ENCODE assay signal across 1 cellular context in the genomic region with DNA sequence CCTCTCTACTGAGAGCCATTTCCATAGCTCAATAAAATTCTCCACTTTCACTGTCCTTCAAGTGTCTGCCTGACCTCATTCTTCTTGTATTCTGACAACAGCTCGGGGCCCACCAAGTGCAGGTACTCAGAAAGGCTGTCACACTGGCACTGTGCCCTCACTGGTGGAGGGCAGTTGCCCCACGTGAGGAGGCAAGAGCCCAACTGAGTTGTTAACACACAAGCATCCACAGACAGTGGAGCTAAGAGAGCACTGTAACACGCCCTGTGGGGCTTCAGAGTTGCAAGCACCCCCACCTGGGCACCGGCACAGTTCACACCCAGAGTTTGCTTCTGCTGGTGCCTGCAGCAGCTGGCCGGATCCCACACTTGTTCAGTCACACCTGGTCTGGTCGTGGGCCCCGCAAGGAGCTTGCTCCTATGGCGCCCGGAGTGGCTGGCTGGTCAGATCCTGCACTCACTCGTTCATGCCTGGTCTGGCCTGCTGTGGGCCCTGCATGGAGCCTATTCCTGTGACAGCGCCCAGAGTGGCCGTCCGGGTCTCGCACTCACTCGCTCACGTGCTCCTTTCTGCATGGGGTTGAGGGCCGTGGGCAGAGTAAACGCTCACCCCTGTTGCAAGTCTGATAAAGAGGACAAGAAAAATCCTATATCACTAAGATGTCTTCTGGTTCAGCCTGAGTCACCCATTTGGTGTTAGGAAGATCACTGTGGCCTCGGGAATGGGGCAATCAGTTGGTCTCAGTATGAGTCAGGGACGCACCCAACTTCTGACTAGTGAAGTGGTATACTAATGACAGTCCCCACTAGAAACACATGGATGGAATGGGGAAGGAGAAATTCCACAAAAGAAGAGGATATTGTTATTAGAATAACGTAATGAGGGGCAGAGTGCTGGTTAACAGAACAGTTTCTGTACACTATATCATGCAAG.
TF ChIP-seq lines count a peak whose summit lies in the region.

No MANE protein-coding gene starts in this region.

TF ChIP-seq in GM12878, 131 proteins besides CTCF, POLR2A, EP300 and RAD21 (continued from another document):
- TF ChIP-seq, protein P1, sequence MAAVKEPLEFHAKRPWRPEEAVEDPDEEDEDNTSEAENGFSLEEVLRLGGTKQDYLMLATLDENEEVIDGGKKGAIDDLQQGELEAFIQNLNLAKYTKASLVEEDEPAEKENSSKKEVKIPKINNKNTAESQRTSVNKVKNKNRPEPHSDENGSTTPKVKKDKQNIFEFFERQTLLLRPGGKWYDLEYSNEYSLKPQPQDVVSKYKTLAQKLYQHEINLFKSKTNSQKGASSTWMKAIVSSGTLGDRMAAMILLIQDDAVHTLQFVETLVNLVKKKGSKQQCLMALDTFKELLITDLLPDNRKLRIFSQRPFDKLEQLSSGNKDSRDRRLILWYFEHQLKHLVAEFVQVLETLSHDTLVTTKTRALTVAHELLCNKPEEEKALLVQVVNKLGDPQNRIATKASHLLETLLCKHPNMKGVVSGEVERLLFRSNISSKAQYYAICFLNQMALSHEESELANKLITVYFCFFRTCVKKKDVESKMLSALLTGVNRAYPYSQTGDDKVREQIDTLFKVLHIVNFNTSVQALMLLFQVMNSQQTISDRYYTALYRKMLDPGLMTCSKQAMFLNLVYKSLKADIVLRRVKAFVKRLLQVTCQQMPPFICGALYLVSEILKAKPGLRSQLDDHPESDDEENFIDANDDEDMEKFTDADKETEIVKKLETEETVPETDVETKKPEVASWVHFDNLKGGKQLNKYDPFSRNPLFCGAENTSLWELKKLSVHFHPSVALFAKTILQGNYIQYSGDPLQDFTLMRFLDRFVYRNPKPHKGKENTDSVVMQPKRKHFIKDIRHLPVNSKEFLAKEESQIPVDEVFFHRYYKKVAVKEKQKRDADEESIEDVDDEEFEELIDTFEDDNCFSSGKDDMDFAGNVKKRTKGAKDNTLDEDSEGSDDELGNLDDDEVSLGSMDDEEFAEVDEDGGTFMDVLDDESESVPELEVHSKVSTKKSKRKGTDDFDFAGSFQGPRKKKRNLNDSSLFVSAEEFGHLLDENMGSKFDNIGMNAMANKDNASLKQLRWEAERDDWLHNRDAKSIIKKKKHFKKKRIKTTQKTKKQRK (IDR thresholded peaks at IDR 0.05; ENCODE audit: low read depth, low read length) = no peak
- TF ChIP-seq, protein P2, sequence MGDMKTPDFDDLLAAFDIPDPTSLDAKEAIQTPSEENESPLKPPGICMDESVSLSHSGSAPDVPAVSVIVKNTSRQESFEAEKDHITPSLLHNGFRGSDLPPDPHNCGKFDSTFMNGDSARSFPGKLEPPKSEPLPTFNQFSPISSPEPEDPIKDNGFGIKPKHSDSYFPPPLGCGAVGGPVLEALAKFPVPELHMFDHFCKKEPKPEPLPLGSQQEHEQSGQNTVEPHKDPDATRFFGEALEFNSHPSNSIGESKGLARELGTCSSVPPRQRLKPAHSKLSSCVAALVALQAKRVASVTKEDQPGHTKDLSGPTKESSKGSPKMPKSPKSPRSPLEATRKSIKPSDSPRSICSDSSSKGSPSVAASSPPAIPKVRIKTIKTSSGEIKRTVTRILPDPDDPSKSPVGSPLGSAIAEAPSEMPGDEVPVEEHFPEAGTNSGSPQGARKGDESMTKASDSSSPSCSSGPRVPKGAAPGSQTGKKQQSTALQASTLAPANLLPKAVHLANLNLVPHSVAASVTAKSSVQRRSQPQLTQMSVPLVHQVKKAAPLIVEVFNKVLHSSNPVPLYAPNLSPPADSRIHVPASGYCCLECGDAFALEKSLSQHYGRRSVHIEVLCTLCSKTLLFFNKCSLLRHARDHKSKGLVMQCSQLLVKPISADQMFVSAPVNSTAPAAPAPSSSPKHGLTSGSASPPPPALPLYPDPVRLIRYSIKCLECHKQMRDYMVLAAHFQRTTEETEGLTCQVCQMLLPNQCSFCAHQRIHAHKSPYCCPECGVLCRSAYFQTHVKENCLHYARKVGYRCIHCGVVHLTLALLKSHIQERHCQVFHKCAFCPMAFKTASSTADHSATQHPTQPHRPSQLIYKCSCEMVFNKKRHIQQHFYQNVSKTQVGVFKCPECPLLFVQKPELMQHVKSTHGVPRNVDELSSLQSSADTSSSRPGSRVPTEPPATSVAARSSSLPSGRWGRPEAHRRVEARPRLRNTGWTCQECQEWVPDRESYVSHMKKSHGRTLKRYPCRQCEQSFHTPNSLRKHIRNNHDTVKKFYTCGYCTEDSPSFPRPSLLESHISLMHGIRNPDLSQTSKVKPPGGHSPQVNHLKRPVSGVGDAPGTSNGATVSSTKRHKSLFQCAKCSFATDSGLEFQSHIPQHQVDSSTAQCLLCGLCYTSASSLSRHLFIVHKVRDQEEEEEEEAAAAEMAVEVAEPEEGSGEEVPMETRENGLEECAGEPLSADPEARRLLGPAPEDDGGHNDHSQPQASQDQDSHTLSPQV (IDR thresholded peaks at IDR 0.05) = no peak
- no peak for TF ChIP-seq EZH2 (IDR thresholded peaks at IDR 0.05; ENCODE audit: borderline replicate concordance, control insufficient read depth, low read depth, low read length)
- TF ChIP-seq, protein P3, sequence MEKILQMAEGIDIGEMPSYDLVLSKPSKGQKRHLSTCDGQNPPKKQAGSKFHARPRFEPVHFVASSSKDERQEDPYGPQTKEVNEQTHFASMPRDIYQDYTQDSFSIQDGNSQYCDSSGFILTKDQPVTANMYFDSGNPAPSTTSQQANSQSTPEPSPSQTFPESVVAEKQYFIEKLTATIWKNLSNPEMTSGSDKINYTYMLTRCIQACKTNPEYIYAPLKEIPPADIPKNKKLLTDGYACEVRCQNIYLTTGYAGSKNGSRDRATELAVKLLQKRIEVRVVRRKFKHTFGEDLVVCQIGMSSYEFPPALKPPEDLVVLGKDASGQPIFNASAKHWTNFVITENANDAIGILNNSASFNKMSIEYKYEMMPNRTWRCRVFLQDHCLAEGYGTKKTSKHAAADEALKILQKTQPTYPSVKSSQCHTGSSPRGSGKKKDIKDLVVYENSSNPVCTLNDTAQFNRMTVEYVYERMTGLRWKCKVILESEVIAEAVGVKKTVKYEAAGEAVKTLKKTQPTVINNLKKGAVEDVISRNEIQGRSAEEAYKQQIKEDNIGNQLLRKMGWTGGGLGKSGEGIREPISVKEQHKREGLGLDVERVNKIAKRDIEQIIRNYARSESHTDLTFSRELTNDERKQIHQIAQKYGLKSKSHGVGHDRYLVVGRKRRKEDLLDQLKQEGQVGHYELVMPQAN (conservative IDR thresholded peaks at IDR 0.05) = no peak
- no peak for TF ChIP-seq MXI1 (IDR thresholded peaks at IDR 0.05; ENCODE audit: low read depth, low read length)
- TF ChIP-seq RBBP5 (conservative IDR thresholded peaks at IDR 0.05) = no peak
- TF ChIP-seq, protein P4, sequence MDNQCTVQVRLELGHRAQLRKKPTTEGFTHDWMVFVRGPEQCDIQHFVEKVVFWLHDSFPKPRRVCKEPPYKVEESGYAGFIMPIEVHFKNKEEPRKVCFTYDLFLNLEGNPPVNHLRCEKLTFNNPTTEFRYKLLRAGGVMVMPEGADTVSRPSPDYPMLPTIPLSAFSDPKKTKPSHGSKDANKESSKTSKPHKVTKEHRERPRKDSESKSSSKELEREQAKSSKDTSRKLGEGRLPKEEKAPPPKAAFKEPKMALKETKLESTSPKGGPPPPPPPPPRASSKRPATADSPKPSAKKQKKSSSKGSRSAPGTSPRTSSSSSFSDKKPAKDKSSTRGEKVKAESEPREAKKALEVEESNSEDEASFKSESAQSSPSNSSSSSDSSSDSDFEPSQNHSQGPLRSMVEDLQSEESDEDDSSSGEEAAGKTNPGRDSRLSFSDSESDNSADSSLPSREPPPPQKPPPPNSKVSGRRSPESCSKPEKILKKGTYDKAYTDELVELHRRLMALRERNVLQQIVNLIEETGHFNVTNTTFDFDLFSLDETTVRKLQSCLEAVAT (IDR thresholded peaks at IDR 0.05) = no peak
